In the genomic region with DNA sequence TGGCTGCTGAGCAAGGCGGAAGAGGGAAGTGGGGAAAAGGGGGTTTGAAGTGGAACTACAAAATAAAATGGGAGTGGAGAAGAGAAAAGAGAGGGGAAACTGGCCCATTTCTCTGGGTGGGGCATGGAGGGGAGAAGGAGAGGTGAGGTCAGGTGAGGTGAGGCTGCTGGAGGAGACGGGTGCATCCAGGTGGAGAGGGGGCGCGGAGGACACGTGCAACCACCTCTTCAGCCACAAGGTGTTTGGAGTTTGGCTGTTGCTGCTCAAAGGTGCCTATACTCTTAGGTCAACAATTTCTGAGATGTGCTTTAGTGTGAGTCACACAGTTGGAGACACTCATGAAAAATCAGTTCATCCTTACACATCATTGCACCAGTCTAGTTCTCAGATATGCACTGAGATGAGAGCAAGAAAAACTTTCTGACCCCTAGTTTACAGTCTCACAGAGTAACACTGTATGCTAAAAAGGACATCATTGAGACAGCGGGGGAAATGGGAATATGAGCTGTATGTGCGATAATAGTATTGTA, we compare ENCODE assay signal across 25 cellular contexts. TPM values are rescaled to one million over a fixed set of nuclear protein-coding genes. Genes with fewer than 3 reads are reported as not detected.
DNase-seq lines count a peak whose midpoint lies in the region; ATAC-seq, FAIRE-seq and TF ChIP-seq lines count a peak whose summit lies in the region.
"Had no signal": no experiment of that assay in that cellular context is flagged by ENCODE, and none has a peak within 500 bp of the region (broad histone marks: within the 10 kb centered on the region; RNA-seq: fewer than 3 reads in every experiment).

No MANE protein-coding gene starts in this region.

- DNase-seq in H7 (peak; percentile 59), K562 (ENCODE audit: extremely low read depth in 1 of 4, low spot score in 3 of 4) (no peak), keratinocyte (ENCODE audit: low read depth, low spot score) (no peak), activated T-cell treated with anti-CD3 and anti-CD28 coated beads for 4 hours (no peak), upper lobe of left lung (no peak), NOMO-1 treated with DMSO at 0.1 percent for 48 hours (lab: John Stamatoyannopoulos, UW; ENCODE audit: unreplicated experiment) (no peak)
- DNase-seq in natural killer cell treated with Interleukin-12 subunit alpha and Interleukin-12 subunit beta and Interleukin-15 and Interleukin-18, amount 100 ng/mL, for 72 hours (ENCODE audit: low spot score), result no peak
- DNase-seq: activated CD4-positive, alpha-beta T cell treated with anti-CD3 and anti-CD28 coated beads, Interleukin-2, amount 50 U/mL, for 1 hour; activated CD8-positive, alpha-beta memory T cell treated with anti-CD3 and anti-CD28 coated beads, Interleukin-2, amount 10 ng/mL, durations not matched to agents 7 days and 5 days; activated naive CD4-positive, alpha-beta T cell treated with anti-CD3 and anti-CD28 coated beads, Interleukin-2, amount 50 U/mL, for 16 hours; colonic mucosa; COR-L47; DMS79 treated with DMSO at 0.1 percent for 48 hours; KG1; NCI-H146; NCI-H510A treated with DMSO at 0.1 percent for 48 hours; T-helper 17 cell had no signal

- peak overlapping the region in 3 of 11 experiments; percentile 6 to 42 (median 40); a peak in 3 of 22 replicates for H3K27ac ChIP-seq in BLaER1 treated with 17β-estradiol and CSF1 and Interleukin-3, amounts not matched to agents 10 nM and 100 nM
- H3K27ac ChIP-seq in K562 (ENCODE audit: extremely low read depth, low read depth, low read length), result no peak overlapping the region
- no peak overlapping the region for H3K27ac ChIP-seq in keratinocyte (ENCODE audit: control insufficient read depth, insufficient read depth, low read length)
- H3K27ac ChIP-seq in upper lobe of left lung, result peak overlapping the region in 2 of 4 donors; percentile 65 to 77
- H3K27ac ChIP-seq: colonic mucosa, prostate gland had no signal

- peak overlapping the region in 9 of 11 experiments; percentile 1 to 73 (median 25); a peak in 12 of 22 replicates for H3K4me2 ChIP-seq in BLaER1 treated with 17β-estradiol and CSF1 and Interleukin-3, amounts not matched to agents 10 nM and 100 nM
- no peak overlapping the region for H3K4me2 ChIP-seq in K562 (ENCODE audit: insufficient read depth, low read length)
- H3K4me2 ChIP-seq in keratinocyte (ENCODE audit: control insufficient read depth, extremely low read depth, insufficient read depth, low read depth, low read length), result no peak overlapping the region

- intact Hi-C loops in K562 (cut with micrococcal nuclease), result no loop called here

- POLR2A ChIA-PET in K562 (lab: Yijun Ruan, JAX), result interaction anchor here (2.2 kb wide), 1 partner anchor 8 kb away, joined by 12 read pairs; no protein-coding TSS in a partner anchor

- H3K4me1 Mint-ChIP-seq in natural killer cell treated with Interleukin-12 subunit alpha and Interleukin-12 subunit beta and Interleukin-15 and Interleukin-18, amount 100 ng/mL, for 72 hours (ENCODE audit: low read depth in 2 of 2), result peaks cover 4 to 11% of the 10 kb centered on the region in 2 donors

- no peaks in the 10 kb centered on the region for H3K9me1 ChIP-seq in K562 (ENCODE audit: control insufficient read depth, insufficient read depth, low read length)
- no peaks in the 10 kb centered on the region for H3K9me1 ChIP-seq in keratinocyte (ENCODE audit: control insufficient read depth, extremely low read depth, insufficient read depth, low read length)

- dilution Hi-C loops in keratinocyte (cut with MboI; ENCODE audit: extremely low pct_ligation_motif_present, low sequenced_read_pairs), result no loop called here

- H3K9ac ChIP-seq in BLaER1 treated with 17β-estradiol and CSF1 and Interleukin-3, amounts not matched to agents 10 nM and 100 nM, result no peak overlapping the region
- H3K9ac ChIP-seq in K562 (ENCODE audit: insufficient read depth in 1 of 2, low read depth in 2 of 2, low read length in 2 of 2) (no peak overlapping the region), keratinocyte (ENCODE audit: control insufficient read depth, extremely low read depth, insufficient read depth, low read length) (no peak overlapping the region)

- TF ChIP-seq RAD21 in K562 (CRISPR knock-in tag; conservative IDR thresholded peaks at IDR 0.05 in 1 of 2, IDR thresholded peaks at IDR 0.05 in 1 of 2), result no peak

- no TSS peak for BruUV-seq in K562 (replicated peaks; lab: Mats Ljungman, UMichigan)

- peaks cover 0 to 5% (median 0%) of the 10 kb centered on the region in 11 experiments; a peak in 5 of 22 replicates for H3K9me3 ChIP-seq in BLaER1 treated with 17β-estradiol and CSF1 and Interleukin-3, amounts not matched to agents 10 nM and 100 nM (replicated peaks in 1 of 11)
- H3K9me3 ChIP-seq in K562 (replicated peaks; ENCODE audit: control insufficient read depth, insufficient read depth, low read depth, low read length) (no peaks in the 10 kb centered on the region), keratinocyte (ENCODE audit: control insufficient read depth, low read depth, low read length) (no peaks in the 10 kb centered on the region), upper lobe of left lung (no peaks in the 10 kb centered on the region)
- H3K9me3 ChIP-seq: colonic mucosa, prostate gland had no signal

- CTCF ChIA-PET in K562 (lab: Yijun Ruan, JAX; ENCODE audit: low intra/inter-chr PET ratio), result no interaction called here

- 22% methylated on average over 7 of the region's 7 CpGs for WGBS in K562 (ENCODE audit: insufficient coverage, low coverage, missing lambda C conversion rate)
- 58 to 72% methylated on average over 7 of the region's 7 CpGs for WGBS in upper lobe of left lung, 2 donors

- peaks cover 16 to 42% (median 25%) of the 10 kb centered on the region in 10 experiments for H3K4me1 ChIP-seq in BLaER1 treated with 17β-estradiol and CSF1 and Interleukin-3, amounts not matched to agents 10 nM and 100 nM
- H3K4me1 ChIP-seq in K562 (replicated peaks in 1 of 2; ENCODE audit: control insufficient read depth in 2 of 2, insufficient read depth in 2 of 2, low read length in 2 of 2) (peaks cover 0 to 8% of the 10 kb centered on the region in 2 experiments; a peak in 2 of 5 replicates), keratinocyte (ENCODE audit: control insufficient read depth, extremely low read depth, insufficient read depth, low read length) (peaks cover 22% of the 10 kb centered on the region), upper lobe of left lung (peaks cover 13 to 19% (median 15%) of the 10 kb centered on the region in 4 donors)
- H3K4me1 ChIP-seq: prostate gland had no signal

- no peak overlapping the region for H3K4me3 ChIP-seq in BLaER1 treated with 17β-estradiol and CSF1 and Interleukin-3, amounts not matched to agents 10 nM and 100 nM
- no peak overlapping the region for H3K4me3 ChIP-seq in H7 (ENCODE audit: insufficient read depth, low read depth, low read length)
- no peak overlapping the region for H3K4me3 ChIP-seq in K562
- no peak overlapping the region for H3K4me3 ChIP-seq in keratinocyte (ENCODE audit: control insufficient read depth in 2 of 3, extremely low read depth in 1 of 3, insufficient read depth in 2 of 3, low read depth in 1 of 3, low read length in 3 of 3)
- H3K4me3 ChIP-seq in upper lobe of left lung, result peak overlapping the region in 2 of 4 donors; percentile 13 to 66
- H3K4me3 ChIP-seq: colonic mucosa, lung, prostate gland had no signal

- no peak for TF ChIP-seq POLR2A in K562 (conservative IDR thresholded peaks at IDR 0.05)
- TF ChIP-seq POLR2A in upper lobe of left lung (IDR thresholded peaks at IDR 0.05), result no peak

- no peak overlapping the region for H3K27ac Mint-ChIP-seq in natural killer cell treated with Interleukin-12 subunit alpha and Interleukin-12 subunit beta and Interleukin-15 and Interleukin-18, amount 100 ng/mL, for 72 hours
- H3K27ac Mint-ChIP-seq: activated CD8-positive, alpha-beta memory T cell treated with anti-CD3 and anti-CD28 coated beads, Interleukin-2, amount 10 ng/mL, durations not matched to agents 7 days and 5 days; T-helper 17 cell had no signal

- H4K20me1 ChIP-seq in BLaER1 treated with 17β-estradiol and CSF1 and Interleukin-3, amounts not matched to agents 10 nM and 100 nM, result peaks cover 0 to 9% (median 0%) of the 10 kb centered on the region in 11 experiments; a peak in 1 of 22 replicates
- no peaks in the 10 kb centered on the region; the same call in 1 of the 2 replicates for H4K20me1 ChIP-seq in K562 (replicated peaks; ENCODE audit: control insufficient read depth, insufficient read depth, low read length)
- no peaks in the 10 kb centered on the region for H4K20me1 ChIP-seq in keratinocyte (ENCODE audit: control insufficient read depth, extremely low read depth, insufficient read depth, low read length)

- TF ChIP-seq CTCF in K562 (IDR thresholded peaks at IDR 0.05 in 2 of 3, conservative IDR thresholded peaks at IDR 0.05 in 1 of 3; ENCODE audit: insufficient read depth in 2 of 3, low read depth in 1 of 3, low read length in 3 of 3) (no peak), keratinocyte (optimal IDR thresholded peaks at IDR 0.05 in 1 of 3, IDR thresholded peaks at IDR 0.05 in 1 of 3, conservative IDR thresholded peaks at IDR 0.05 in 1 of 3; ENCODE audit: extremely low read depth in 1 of 3, insufficient read depth in 2 of 3, low read length in 3 of 3) (no peak), upper lobe of left lung (IDR thresholded peaks at IDR 0.05) (no peak)

- no peaks in the 10 kb centered on the region for H3K36me3 Mint-ChIP-seq in natural killer cell treated with Interleukin-12 subunit alpha and Interleukin-12 subunit beta and Interleukin-15 and Interleukin-18, amount 100 ng/mL, for 72 hours
- H3K36me3 Mint-ChIP-seq: activated CD8-positive, alpha-beta memory T cell treated with anti-CD3 and anti-CD28 coated beads, Interleukin-2, amount 10 ng/mL, durations not matched to agents 7 days and 5 days had no signal

- no peaks in the 10 kb centered on the region for H3K79me2 ChIP-seq in K562 (ENCODE audit: control insufficient read depth, insufficient read depth, low read length)
- no peaks in the 10 kb centered on the region for H3K79me2 ChIP-seq in keratinocyte (ENCODE audit: control insufficient read depth, insufficient read depth, low read length)

- H3K4me3 Mint-ChIP-seq in natural killer cell treated with Interleukin-12 subunit alpha and Interleukin-12 subunit beta and Interleukin-15 and Interleukin-18, amount 100 ng/mL, for 72 hours, result no peak overlapping the region
- H3K4me3 Mint-ChIP-seq: activated CD8-positive, alpha-beta memory T cell treated with anti-CD3 and anti-CD28 coated beads, Interleukin-2, amount 10 ng/mL, durations not matched to agents 7 days and 5 days; neural crest cell; T-helper 17 cell had no signal

- TF ChIP-seq EP300 in K562 (IDR thresholded peaks at IDR 0.05; ENCODE audit: low read length), result no peak
- TF ChIP-seq EP300 in upper lobe of left lung (IDR thresholded peaks at IDR 0.05), result no peak

- H3K27me3 Mint-ChIP-seq in natural killer cell treated with Interleukin-12 subunit alpha and Interleukin-12 subunit beta and Interleukin-15 and Interleukin-18, amount 100 ng/mL, for 72 hours, result peaks cover 48 to 55% of the 10 kb centered on the region in 2 donors

- peaks cover 28 to 40% (median 36%) of the 10 kb centered on the region in 11 experiments for H3K27me3 ChIP-seq in BLaER1 treated with 17β-estradiol and CSF1 and Interleukin-3, amounts not matched to agents 10 nM and 100 nM
- H3K27me3 ChIP-seq in H7 (ENCODE audit: control insufficient read depth, insufficient read depth, low read length), result peaks cover 29% of the 10 kb centered on the region
- peaks cover 47 to 60% of the 10 kb centered on the region in 2 experiments for H3K27me3 ChIP-seq in K562 (ENCODE audit: control insufficient read depth in 2 of 2, insufficient read depth in 2 of 2, low read length in 2 of 2)
- H3K27me3 ChIP-seq in keratinocyte (ENCODE audit: control insufficient read depth, extremely low read depth, insufficient read depth, low read length), result peaks cover 42% of the 10 kb centered on the region
- H3K27me3 ChIP-seq in upper lobe of left lung, result peaks cover 0 to 6% (median 4%) of the 10 kb centered on the region in 4 donors

- ATAC-seq in K562 (peak; percentile 33; the same call in 2 of the 3 replicates), upper lobe of left lung (ENCODE audit: low FRiP score in 2 of 2) (no peak)
- ATAC-seq in natural killer cell treated with Interleukin-12 subunit alpha and Interleukin-12 subunit beta and Interleukin-15 and Interleukin-18, amount 100 ng/mL, for 72 hours, result no peak
- ATAC-seq: activated CD8-positive, alpha-beta memory T cell treated with anti-CD3 and anti-CD28 coated beads, Interleukin-2, amount 10 ng/mL, durations not matched to agents 7 days and 5 days; Panc1; T-helper 17 cell had no signal

- no peak overlapping the region for H2AFZ ChIP-seq in K562 (ENCODE audit: low read depth, low read length)
- H2AFZ ChIP-seq in keratinocyte (ENCODE audit: control insufficient read depth, low read length), result no peak overlapping the region

- in situ Hi-C loops in K562 (cut with MboI), result no loop called here

- no peaks in the 10 kb centered on the region for H3K36me3 ChIP-seq in BLaER1 treated with 17β-estradiol and CSF1 and Interleukin-3, amounts not matched to agents 10 nM and 100 nM
- H3K36me3 ChIP-seq in H7 (replicated peaks; ENCODE audit: control insufficient read depth, insufficient read depth, low read length), result no peaks in the 10 kb centered on the region
- no peaks in the 10 kb centered on the region for H3K36me3 ChIP-seq in K562 (ENCODE audit: control insufficient read depth, insufficient read depth, low read length)
- H3K36me3 ChIP-seq in keratinocyte (ENCODE audit: control insufficient read depth in 2 of 2, extremely low read depth in 1 of 2, insufficient read depth in 2 of 2, low read length in 2 of 2), result no peaks in the 10 kb centered on the region
- no peaks in the 10 kb centered on the region for H3K36me3 ChIP-seq in upper lobe of left lung
- H3K36me3 ChIP-seq: colonic mucosa, prostate gland had no signal

- no peaks in the 10 kb centered on the region for H3K9me3 Mint-ChIP-seq in natural killer cell treated with Interleukin-12 subunit alpha and Interleukin-12 subunit beta and Interleukin-15 and Interleukin-18, amount 100 ng/mL, for 72 hours
- H3K9me3 Mint-ChIP-seq: neural crest cell had no signal

- no peak for FAIRE-seq in K562 (lab: Jason Lieb, UNC)
- FAIRE-seq in keratinocyte (lab: Jason Lieb, UNC), result peak; percentile 71
- FAIRE-seq: endometrium had no signal

RNA-seq across cellular contexts. Expression of a gene that starts 4.8 kb away (rescaled TPM):
- not detected in 2 replicates for total RNA-seq in H7 (2014; rRNA removed; shearing (Covaris generic))
- total RNA-seq in K562 (2011; cell fraction: chromatin; rRNA removed; ENCODE audit: low replicate concordance), result not detected in 2 replicates
- total RNA-seq in K562 (2011; cell fraction: nucleolus; rRNA removed), result not detected in 2 replicates
- 0.44 TPM in 1 of 2 replicates, not detected in the other for total RNA-seq in K562 (2011; cell fraction: nucleoplasm; rRNA removed)
- total RNA-seq in K562 (2014; rRNA removed) (0.05 TPM in 1 of 2 replicates, not detected in the other), K562 (2014; rRNA removed; fragmentation: Illumina TruSeq; extraction: Trizol) (not detected in 2 replicates), K562 (2015; rRNA removed; fragmentation: Illumina TruSeq; extraction: Trizol) (not detected in 2 replicates), K562 (2021) (0.09 TPM in 1 of 2 replicates, not detected in the other), upper lobe of left lung (100 to 1,000 TPM in 2 of 6 donors, 10 to 100 TPM in 4; 14.7 to 289 (median 44.8) TPM)
- polyA plus RNA-seq in K562 (2011; rRNA removed) (0.07 TPM in 1 of 2 replicates, not detected in the other), K562 (2014; fragmentation: Illumina TruSeq; extraction: Trizol) (0.06 TPM in 1 of 2 replicates, not detected in the other), K562 (2014; fragmentation: Nextera tagmentation; extraction: Ambion mirVana) (not detected), K562 (2014; rRNA removed) (0.05 TPM in 1 of 2 replicates, not detected in the other), keratinocyte (0.01 TPM in 1 of 3 replicates, not detected in the others)
- polyA plus RNA-seq in K562 (2011; cell fraction: cytosol; rRNA removed), result 0.04 and 0.06 TPM in 2 replicates
- polyA plus RNA-seq in K562 (2011; cell fraction: nucleus; rRNA removed), result 0.07 TPM in 1 of 2 replicates, not detected in the other
- 0.01 and 0.21 TPM in 2 replicates for polyA plus RNA-seq in K562 (2012)
- polyA minus RNA-seq in K562 (2011; rRNA and poly(A)+ RNA removed), result not detected in 2 replicates
- not detected in 2 replicates for polyA minus RNA-seq in K562 (2011; cell fraction: cytosol; rRNA and poly(A)+ RNA removed)
- not detected in 2 replicates for polyA minus RNA-seq in K562 (2011; cell fraction: nucleus; rRNA and poly(A)+ RNA removed)
- polyA plus RNA-seq in keratinocyte (2011; ENCODE audit: low read depth), result not detected
- 0.01 TPM in 1 of 2 replicates, not detected in the other for polyA plus RNA-seq in keratinocyte (2011; cell fraction: cytosol; rRNA removed)
- not detected in 2 replicates for polyA plus RNA-seq in keratinocyte (2011; cell fraction: nucleus; rRNA removed)
- polyA plus RNA-seq in keratinocyte (2012; ENCODE audit: low replicate concordance), result 0.21 TPM in 1 of 2 replicates, not detected in the other
- polyA minus RNA-seq in keratinocyte, result 0.13 TPM in 1 of 3 replicates, not detected in the others
- not detected for polyA minus RNA-seq in keratinocyte (2011; cell fraction: cytosol; rRNA and poly(A)+ RNA removed)
- polyA minus RNA-seq in keratinocyte (2011; cell fraction: nucleus; rRNA and poly(A)+ RNA removed), result not detected in 2 replicates
- under 1 TPM in 1 of 2 donors, not detected in 1; 0.12 TPM for total RNA-seq in natural killer cell treated with Interleukin-12 subunit alpha and Interleukin-12 subunit beta and Interleukin-15 and Interleukin-18, amount 100 ng/mL, for 72 hours
- total RNA-seq: A673, neural crest cell had no signal
- polyA plus RNA-seq: BJ had no signal

Comparison
In these comparisons a context has a peak if more than half of its experiments do, and no peak if none do; other contexts are left out.
1. H3K4me2 ChIP-seq: peak in BLaER1 treated with 17β-estradiol and CSF1 and Interleukin-3, amounts not matched to agents 10 nM and 100 nM (9 of 11); none in K562 (single experiment) and keratinocyte (single experiment).
2. RNA of a gene that starts 4.8 kb away (total RNA-seq): 14.7 to 289 TPM in upper lobe of left lung; 0.12 TPM in natural killer cell treated with Interleukin-12 subunit alpha and Interleukin-12 subunit beta and Interleukin-15 and Interleukin-18, amount 100 ng/mL, for 72 hours, 0.05 to 0.44 TPM in K562 and not detected in H7; every median in the first group is over 10 times any median in the second.